24 cellular contexts compared by ENCODE assay signal in the genomic region with DNA sequence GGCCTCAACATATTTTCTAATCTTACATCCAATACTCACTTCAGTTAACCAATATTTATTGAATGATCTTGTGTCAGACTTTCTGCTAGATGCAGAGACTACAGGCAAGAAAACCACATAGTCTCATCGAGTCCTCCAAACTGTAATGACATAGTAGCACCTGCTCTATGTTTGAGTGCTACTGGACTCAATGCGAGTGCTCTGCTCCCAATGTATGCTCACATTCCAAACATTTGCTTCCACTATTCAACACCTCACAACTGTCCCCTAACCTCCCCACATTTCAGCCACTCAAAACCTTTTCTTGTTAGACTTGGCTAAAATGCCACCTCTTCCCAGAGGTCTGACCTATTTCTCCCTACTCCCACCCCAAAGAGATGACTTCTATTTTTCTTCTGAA.
"Had no signal": no experiment of that assay in that cellular context is flagged by ENCODE, and none has a peak within 500 bp of the region (broad histone marks: within the 10 kb centered on the region; RNA-seq: fewer than 3 reads in every experiment).

No MANE protein-coding gene starts in this region.

- H3K27ac Mint-ChIP-seq: activated CD4-positive, alpha-beta memory T cell treated with anti-CD3 and anti-CD28 coated beads, Interleukin-2, amount 10 ng/mL, durations not matched to agents 7 days and 5 days; activated CD4-positive, alpha-beta T cell treated with anti-CD3 and anti-CD28 coated beads, Interleukin-2, amount 10 ng/mL, durations not matched to agents 7 days and 5 days; activated naive CD4-positive, alpha-beta T cell treated with anti-CD3 and anti-CD28 coated beads, Interleukin-2, amount 10 ng/mL, durations not matched to agents 7 days and 5 days; activated naive CD8-positive, alpha-beta T cell; activated T-cell treated with anti-CD3 and anti-CD28 coated beads, Interleukin-2, amount 50 U/mL, for 24 hours; activated T-cell treated with anti-CD3 and anti-CD28 coated beads, Interleukin-2, amount 50 U/mL, for 72 hours; dendritic cell treated with granulocyte-macrophage colony-stimulating factor and Interleukin-4, amounts not matched to agents 40 ng/mL and 50 ng/mL, for 4 days had no signal

- H3K4me3 Mint-ChIP-seq: activated CD4-positive, alpha-beta memory T cell treated with anti-CD3 and anti-CD28 coated beads, Interleukin-2, amount 10 ng/mL, durations not matched to agents 7 days and 5 days; activated CD4-positive, alpha-beta T cell treated with anti-CD3 and anti-CD28 coated beads, Interleukin-2, amount 10 ng/mL, durations not matched to agents 7 days and 5 days; activated naive CD4-positive, alpha-beta T cell treated with anti-CD3 and anti-CD28 coated beads, Interleukin-2, amount 10 ng/mL, durations not matched to agents 7 days and 5 days; activated naive CD8-positive, alpha-beta T cell; activated T-cell treated with anti-CD3 and anti-CD28 coated beads, Interleukin-2, amount 50 U/mL, for 24 hours; activated T-cell treated with anti-CD3 and anti-CD28 coated beads, Interleukin-2, amount 50 U/mL, for 72 hours; central memory CD8-positive, alpha-beta T cell; dendritic cell treated with granulocyte-macrophage colony-stimulating factor and Interleukin-4, amounts not matched to agents 40 ng/mL and 50 ng/mL, for 4 days had no signal

- H3K27me3 Mint-ChIP-seq: activated CD4-positive, alpha-beta memory T cell treated with anti-CD3 and anti-CD28 coated beads, Interleukin-2, amount 10 ng/mL, durations not matched to agents 7 days and 5 days; activated CD4-positive, alpha-beta T cell treated with anti-CD3 and anti-CD28 coated beads, Interleukin-2, amount 10 ng/mL, durations not matched to agents 7 days and 5 days; activated naive CD4-positive, alpha-beta T cell treated with anti-CD3 and anti-CD28 coated beads, Interleukin-2, amount 10 ng/mL, durations not matched to agents 7 days and 5 days; activated naive CD8-positive, alpha-beta T cell; activated T-cell treated with anti-CD3 and anti-CD28 coated beads, Interleukin-2, amount 50 U/mL, for 24 hours; central memory CD8-positive, alpha-beta T cell; dendritic cell treated with granulocyte-macrophage colony-stimulating factor and Interleukin-4, amounts not matched to agents 40 ng/mL and 50 ng/mL, for 4 days had no signal

- H3K4me1 Mint-ChIP-seq: activated CD4-positive, alpha-beta memory T cell treated with anti-CD3 and anti-CD28 coated beads, Interleukin-2, amount 10 ng/mL, durations not matched to agents 7 days and 5 days; activated CD4-positive, alpha-beta T cell treated with anti-CD3 and anti-CD28 coated beads, Interleukin-2, amount 10 ng/mL, durations not matched to agents 7 days and 5 days; activated naive CD4-positive, alpha-beta T cell treated with anti-CD3 and anti-CD28 coated beads, Interleukin-2, amount 10 ng/mL, durations not matched to agents 7 days and 5 days; central memory CD8-positive, alpha-beta T cell had no signal

- DNase-seq: activated CD4-positive, alpha-beta memory T cell treated with anti-CD3 and anti-CD28 coated beads, Interleukin-2, amount 10 ng/mL, durations not matched to agents 7 days and 5 days; activated CD4-positive, alpha-beta T cell treated with anti-CD3 and anti-CD28 coated beads for 1 hour; activated CD4-positive, alpha-beta T cell treated with anti-CD3 and anti-CD28 coated beads for 4 hours; activated CD4-positive, alpha-beta T cell treated with anti-CD3 and anti-CD28 coated beads, Interleukin-2, amount 10 ng/mL, durations not matched to agents 7 days and 5 days; activated CD4-positive, alpha-beta T cell treated with anti-CD3 and anti-CD28 coated beads, Interleukin-2, amount 50 U/mL, for 4 hours; activated CD8-positive, alpha-beta memory T cell treated with anti-CD3 and anti-CD28 coated beads, Interleukin-2, amount 50 U/mL, for 48 hours; activated gamma-delta T cell; activated naive CD4-positive, alpha-beta T cell treated with anti-CD3 and anti-CD28 coated beads, Interleukin-2, amount 10 ng/mL, durations not matched to agents 7 days and 5 days; activated T-cell treated with anti-CD3 and anti-CD28 coated beads for 4 hours; activated T-cell treated with anti-CD3 and anti-CD28 coated beads, Interleukin-2, amount 50 U/mL, for 24 hours; activated T-cell treated with anti-CD3 and anti-CD28 coated beads, Interleukin-2, amount 50 U/mL, for 72 hours; amniotic stem cell; anterior cingulate cortex; brain microvascular endothelial cell; dorsolateral prefrontal cortex; effector memory CD4-positive, alpha-beta T cell; esophagus squamous epithelium; foreskin melanocyte; heart right ventricle; T-helper 2 cell had no signal

- ATAC-seq: activated T-cell treated with anti-CD3 and anti-CD28 coated beads, Interleukin-2, amount 50 U/mL, for 72 hours; gastroesophageal sphincter; heart right ventricle had no signal

- H3K9me3 Mint-ChIP-seq: activated CD4-positive, alpha-beta memory T cell treated with anti-CD3 and anti-CD28 coated beads, Interleukin-2, amount 10 ng/mL, durations not matched to agents 7 days and 5 days; activated CD4-positive, alpha-beta T cell treated with anti-CD3 and anti-CD28 coated beads, Interleukin-2, amount 10 ng/mL, durations not matched to agents 7 days and 5 days; activated naive CD4-positive, alpha-beta T cell treated with anti-CD3 and anti-CD28 coated beads, Interleukin-2, amount 10 ng/mL, durations not matched to agents 7 days and 5 days; activated T-cell treated with anti-CD3 and anti-CD28 coated beads, Interleukin-2, amount 50 U/mL, for 24 hours; activated T-cell treated with anti-CD3 and anti-CD28 coated beads, Interleukin-2, amount 50 U/mL, for 72 hours; central memory CD8-positive, alpha-beta T cell; dendritic cell treated with granulocyte-macrophage colony-stimulating factor and Interleukin-4, amounts not matched to agents 40 ng/mL and 50 ng/mL, for 4 days had no signal
